Comparison of ENCODE assay signal across 8 cellular contexts in genomic region chr14:98984719-98985041, GRCh38.
A peak's percentile ranks its signal among the peaks of the same experiment; 100 is the strongest.
DNase-seq lines count a peak whose midpoint lies in the region; ATAC-seq, FAIRE-seq and TF ChIP-seq lines count a peak whose summit lies in the region.

No MANE protein-coding gene starts in this region.

- peaks cover 6% of the 10 kb centered on the region for H3K9me3 Mint-ChIP-seq in activated CD4-positive, alpha-beta T cell treated with anti-CD3 and anti-CD28 coated beads, Interleukin-2, amount 10 ng/mL, durations not matched to agents 24 days and 14 days

- TF ChIP-seq CTCF in A549 (IDR thresholded peaks at IDR 0.05) (no peak), PC-9 (conservative IDR thresholded peaks at IDR 0.05) (no peak)

- no peaks in the 10 kb centered on the region for H3K9me2 ChIP-seq in PC-9 (ENCODE audit: insufficient read depth)

- no peak for TF ChIP-seq POLR2A in A549 (IDR thresholded peaks at IDR 0.05; ENCODE audit: low read length)

- TF ChIP-seq EP300 in A549 (IDR thresholded peaks at IDR 0.05), result no peak

- H3K4me1 Mint-ChIP-seq in activated CD4-positive, alpha-beta T cell treated with anti-CD3 and anti-CD28 coated beads, Interleukin-2, amount 10 ng/mL, durations not matched to agents 24 days and 14 days, result peaks cover 39% of the 10 kb centered on the region

- no peak overlapping the region for H2AFZ ChIP-seq in PC-9

- H3K36me3 Mint-ChIP-seq in activated CD4-positive, alpha-beta T cell treated with anti-CD3 and anti-CD28 coated beads, Interleukin-2, amount 10 ng/mL, durations not matched to agents 24 days and 14 days (ENCODE audit: low read depth), result peaks cover 2% of the 10 kb centered on the region

- no peak for TF ChIP-seq RAD21 in A549 (conservative IDR thresholded peaks at IDR 0.05 in 1 of 2, IDR thresholded peaks at IDR 0.05 in 1 of 2)

- H3K9me3 ChIP-seq in A549 (no peaks in the 10 kb centered on the region), PC-9 (ENCODE audit: insufficient read depth, low read depth) (no peaks in the 10 kb centered on the region)

- 62% methylated on average over 7 of the region's 7 CpGs for WGBS in A549 (ENCODE audit: missing lambda C conversion rate)

- no peaks in the 10 kb centered on the region for H4K20me1 ChIP-seq in PC-9 (ENCODE audit: insufficient read depth)

- H3K4me2 ChIP-seq in A549, result no peak overlapping the region
- no peak overlapping the region for H3K4me2 ChIP-seq in PC-9

- no peaks in the 10 kb centered on the region for H3K4me1 ChIP-seq in A549
- H3K4me1 ChIP-seq in PC-9 (replicated peaks; ENCODE audit: insufficient read depth), result no peaks in the 10 kb centered on the region

- no peaks in the 10 kb centered on the region for H3K27me3 Mint-ChIP-seq in activated CD4-positive, alpha-beta T cell treated with anti-CD3 and anti-CD28 coated beads, Interleukin-2, amount 10 ng/mL, durations not matched to agents 24 days and 14 days

- CTCF ChIA-PET in A549 (lab: Yijun Ruan, JAX), result no interaction called here
- CTCF ChIA-PET in PC-9 (lab: Charles Lee), result no interaction called here

- BruUV-seq in PC-9 (replicated peaks; lab: Mats Ljungman, UMichigan), result no TSS peak

- H3K4me3 Mint-ChIP-seq in activated CD4-positive, alpha-beta T cell treated with anti-CD3 and anti-CD28 coated beads, Interleukin-2, amount 10 ng/mL, durations not matched to agents 24 days and 14 days, result peak overlapping the region; percentile 74

- no peak for FAIRE-seq in A549 (lab: Jason Lieb, UNC)

- ATAC-seq in A549, result no peak
- ATAC-seq in GM21825 (IDR thresholded peaks at IDR 0.05; ENCODE audit: unreplicated experiment), result no peak
- no peak for ATAC-seq in HG03460 (IDR thresholded peaks at IDR 0.05; ENCODE audit: unreplicated experiment)

- H3K36me3 ChIP-seq in PC-9 (ENCODE audit: low read depth), result no peaks in the 10 kb centered on the region

- H3K79me2 ChIP-seq in PC-9 (ENCODE audit: low read depth), result no peaks in the 10 kb centered on the region

- POLR2A ChIA-PET in A549 (lab: Yijun Ruan, JAX) (no interaction called here), PC-9 (lab: Charles Lee; ENCODE audit: unreplicated experiment) (no interaction called here)

- intact Hi-C loops in activated CD4-positive, alpha-beta T cell treated with anti-CD3 and anti-CD28 coated beads, Interleukin-2, amount 10 ng/mL, durations not matched to agents 24 days and 14 days (cut with micrococcal nuclease), result no loop called here
- intact Hi-C loops in PC-9 (cut with micrococcal nuclease; ENCODE audit: unreplicated experiment), result no loop called here

- H3K27ac Mint-ChIP-seq in activated CD4-positive, alpha-beta T cell treated with anti-CD3 and anti-CD28 coated beads, Interleukin-2, amount 10 ng/mL, durations not matched to agents 24 days and 14 days, result peak overlapping the region; percentile 89

- H3K27ac ChIP-seq in A549 (no peak overlapping the region), PC-9 (no peak overlapping the region)

- peaks cover 22% of the 10 kb centered on the region for H3K27me3 ChIP-seq in PC-9 (ENCODE audit: insufficient read depth, low read depth)

- no peaks in the 10 kb centered on the region for H3F3A ChIP-seq in PC-9 (ENCODE audit: insufficient read depth, low read depth)

- DNase-seq in A549 (ENCODE audit: low read depth in 1 of 2, low spot score in 1 of 2), result no peak
- DNase-seq in activated CD4-positive, alpha-beta T cell treated with anti-CD3 and anti-CD28 coated beads, Interleukin-2, amount 10 ng/mL, durations not matched to agents 24 days and 14 days, result peak; percentile 92
- peak; percentile 45 for DNase-seq in activated naive CD4-positive, alpha-beta T cell treated with anti-CD3 and anti-CD28 coated beads, Interleukin-2, amount 50 U/mL, for 16 hours
- peak; percentile 24 to 35 for DNase-seq in stimulated activated CD4-positive, alpha-beta T cell treated with anti-CD3 and anti-CD28 coated beads, Interleukin-1b, Interleukin-23, amount 100 ng/mL, for 1 hour (ENCODE audit: low read depth in 2 of 2)
- no peak for DNase-seq in DMS153 treated with DMSO at 0.1 percent for 48 hours (lab: John Stamatoyannopoulos, UW; ENCODE audit: unreplicated experiment)
- no peak for DNase-seq in PC-9

- H3K4me3 ChIP-seq in A549 (no peak overlapping the region), PC-9 (no peak overlapping the region)

TF ChIP-seq in A549, 52 proteins besides CTCF, POLR2A, EP300 and RAD21:
- no peak for TF ChIP-seq HDAC2 (IDR thresholded peaks at IDR 0.05)
- TF ChIP-seq MAFK (IDR thresholded peaks at IDR 0.05; ENCODE audit: partially characterized antibody), result peak; percentile 58

Comparison
In these comparisons a context has a peak if more than half of its experiments do, and no peak if none do; other contexts are left out.
1. DNase-seq: peak in activated CD4-positive, alpha-beta T cell treated with anti-CD3 and anti-CD28 coated beads, Interleukin-2, amount 10 ng/mL, durations not matched to agents 24 days and 14 days (single experiment), activated naive CD4-positive, alpha-beta T cell treated with anti-CD3 and anti-CD28 coated beads, Interleukin-2, amount 50 U/mL, for 16 hours (single experiment) and stimulated activated CD4-positive, alpha-beta T cell treated with anti-CD3 and anti-CD28 coated beads, Interleukin-1b, Interleukin-23, amount 100 ng/mL, for 1 hour (2 of 2); none in A549 (0 of 2), DMS153 treated with DMSO at 0.1 percent for 48 hours (single experiment) and PC-9 (0 of 2).